ENCODE assay signal across 27 cellular contexts in the genomic region with DNA sequence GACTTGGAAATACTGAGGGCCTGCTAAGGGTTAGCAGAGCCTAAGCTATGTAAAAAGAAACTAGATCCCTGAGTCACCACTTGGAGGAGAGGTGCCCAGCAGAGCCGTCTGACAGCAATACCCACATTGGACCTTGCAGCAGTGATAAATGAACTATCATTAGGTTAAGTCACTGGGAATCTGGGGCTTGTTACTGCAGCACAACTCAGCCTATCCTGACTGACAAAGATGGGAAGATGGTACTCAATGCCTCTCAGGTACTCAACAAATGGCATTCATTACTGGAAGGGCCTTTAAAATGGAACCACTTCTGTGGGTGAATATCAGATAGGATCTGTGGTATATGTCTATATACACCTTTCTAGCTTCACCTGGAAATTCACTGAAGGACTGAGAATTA.
"Had no signal": no experiment of that assay in that cellular context is flagged by ENCODE, and none has a peak within 500 bp of the region (broad histone marks: within the 10 kb centered on the region; RNA-seq: fewer than 3 reads in every experiment).

No MANE protein-coding gene starts in this region.

- H3K9me3 ChIP-seq: mucosa of descending colon, neutrophil, psoas muscle, right lobe of liver, testis, thyroid gland, transverse colon, vagina had no signal

- H3K36me3 Mint-ChIP-seq: neural progenitor cell had no signal

- H3K4me3 ChIP-seq: hepatocyte, left ventricle myocardium inferior, lung, mucosa of descending colon, neural progenitor cell, psoas muscle, right lobe of liver, smooth muscle cell, stomach, testis, thyroid gland, transverse colon, upper lobe of left lung, vagina had no signal

- H3K4me2 ChIP-seq: hepatocyte, neural progenitor cell, smooth muscle cell had no signal

- H3K4me3 Mint-ChIP-seq: naive thymus-derived CD4-positive, alpha-beta T cell; nephron progenitor cell; neural progenitor cell; stimulated activated naive B cell treated with anti-CD40 and anti-IgM and Interleukin-4, amounts not matched to agents 10 μg/mL and 1 μg/mL and 100 μg/mL, for 72 hours had no signal

- DNase-seq: islet precursor cell; left ventricle myocardium inferior; mesendoderm; midbrain; mucosa of descending colon; naive thymus-derived CD4-positive, alpha-beta T cell; nephron progenitor cell; occipital lobe; psoas muscle; right lobe of liver; stimulated activated CD4-positive, alpha-beta T cell treated with anti-CD3 and anti-CD28 coated beads, Interleukin-15, amount 100 ng/mL, for 24 hours; stimulated activated CD4-positive, alpha-beta T cell treated with anti-CD3 and anti-CD28 coated beads, Interleukin-2, amount 100 ng/mL, for 24 hours; stimulated activated CD4-positive, alpha-beta T cell treated with anti-CD3 and anti-CD28 coated beads, Interleukin-4, amount 100 ng/mL, for 1 hour; stimulated activated naive B cell treated with anti-CD40 and anti-IgM and Interleukin-4, amounts not matched to agents 10 μg/mL and 1 μg/mL and 100 μg/mL, for 72 hours; stimulated activated naive CD8-positive, alpha-beta T cell treated with anti-CD3 and anti-CD28 coated beads, Interleukin-15, Interleukin-2, amounts not matched to agents 100 U/mL and 50 U/mL, for 24 hours; stomach; testis; thyroid gland; transverse colon; upper lobe of left lung had no signal

- H3K36me3 ChIP-seq: left ventricle myocardium inferior, neural progenitor cell, neutrophil, right lobe of liver, stomach, thyroid gland, transverse colon, upper lobe of left lung, vagina had no signal

- H3K9ac ChIP-seq: neural progenitor cell, parathyroid adenoma had no signal

- H3K27ac ChIP-seq: hepatocyte, left ventricle myocardium inferior, neural progenitor cell, neutrophil, parathyroid adenoma, psoas muscle, right lobe of liver, stomach, testis, thyroid gland, transverse colon, upper lobe of left lung, vagina had no signal

- H3K4me1 ChIP-seq: psoas muscle, thyroid gland, transverse colon, upper lobe of left lung, vagina had no signal

- H3K27me3 ChIP-seq: hepatocyte, neural progenitor cell, neutrophil, right lobe of liver, testis, thyroid gland, transverse colon, upper lobe of left lung, vagina had no signal

- H3K27ac Mint-ChIP-seq: naive thymus-derived CD4-positive, alpha-beta T cell; nephron progenitor cell; neural progenitor cell; stimulated activated naive B cell treated with anti-CD40 and anti-IgM and Interleukin-4, amounts not matched to agents 10 μg/mL and 1 μg/mL and 100 μg/mL, for 72 hours had no signal

- H2AFZ ChIP-seq: hepatocyte, neural progenitor cell, parathyroid adenoma had no signal

- ATAC-seq: mucosa of descending colon; naive thymus-derived CD4-positive, alpha-beta T cell; psoas muscle; right lobe of liver; stimulated activated naive B cell treated with anti-CD40 and anti-IgM and Interleukin-4, amounts not matched to agents 10 μg/mL and 1 μg/mL and 100 μg/mL, for 72 hours; stimulated activated naive CD8-positive, alpha-beta T cell treated with anti-CD3 and anti-CD28 coated beads, Interleukin-15, Interleukin-2, amounts not matched to agents 100 U/mL and 50 U/mL, for 24 hours had no signal

- H3K79me2 ChIP-seq: hepatocyte, parathyroid adenoma had no signal
